Comparison of ENCODE assay signal across 1 cellular context in the genomic region with DNA sequence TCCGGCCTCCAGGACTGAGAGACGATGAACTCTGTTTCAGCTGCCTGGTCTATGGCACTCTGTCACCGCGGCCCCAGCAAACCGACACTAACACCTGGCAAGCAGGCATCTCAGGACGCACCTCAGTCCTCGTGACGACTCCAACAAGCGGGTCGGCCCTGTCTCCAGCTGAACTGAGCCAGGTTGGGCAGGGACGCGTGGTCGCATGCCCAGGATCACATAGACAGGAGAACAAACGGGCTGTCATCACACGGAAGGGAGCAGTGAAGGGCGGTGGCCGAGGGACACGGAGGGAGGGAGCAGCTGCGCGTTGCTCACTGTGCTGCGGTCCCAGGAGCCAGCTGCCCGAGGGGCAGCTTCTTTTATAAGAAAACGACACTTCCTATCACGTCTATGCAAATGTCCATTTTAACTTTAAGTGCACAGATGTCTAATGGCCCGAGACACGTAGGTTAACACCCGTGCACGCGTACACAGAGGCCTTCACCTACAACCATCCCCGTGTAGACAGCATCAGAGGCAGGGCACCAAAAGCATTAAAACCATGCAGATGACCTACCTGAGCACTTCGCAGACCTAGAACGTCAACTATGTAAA.
TF ChIP-seq lines count a peak whose summit lies in the region.

No MANE protein-coding gene starts in this region.

TF ChIP-seq in GM23338, 12 proteins besides CTCF, POLR2A, EP300 and RAD21:
- TF ChIP-seq ZNF462 (CRISPR knock-in tag; IDR thresholded peaks at IDR 0.05) (no peak), EZH2phosphoT487 (IDR thresholded peaks at IDR 0.05; ENCODE audit: unreplicated experiment) (no peak), JUNB (IDR thresholded peaks at IDR 0.05; ENCODE audit: unreplicated experiment) (no peak), ZNF331 (CRISPR knock-in tag; IDR thresholded peaks at IDR 0.05; ENCODE audit: low read depth) (no peak), NANOG (IDR thresholded peaks at IDR 0.05; ENCODE audit: borderline replicate concordance) (no peak), ETS1 (IDR thresholded peaks at IDR 0.05) (no peak), STAT1 (IDR thresholded peaks at IDR 0.05; ENCODE audit: unreplicated experiment) (no peak), ZNF114 (CRISPR knock-in tag; IDR thresholded peaks at IDR 0.05) (no peak), CREB1 (CRISPR knock-in tag; IDR thresholded peaks at IDR 0.05; ENCODE audit: low read depth) (no peak), EZH2 (IDR thresholded peaks at IDR 0.05; ENCODE audit: low read depth, unreplicated experiment) (no peak), POLR2AphosphoS5 (IDR thresholded peaks at IDR 0.05; ENCODE audit: low read depth) (no peak)
- TF ChIP-seq, protein P1, sequence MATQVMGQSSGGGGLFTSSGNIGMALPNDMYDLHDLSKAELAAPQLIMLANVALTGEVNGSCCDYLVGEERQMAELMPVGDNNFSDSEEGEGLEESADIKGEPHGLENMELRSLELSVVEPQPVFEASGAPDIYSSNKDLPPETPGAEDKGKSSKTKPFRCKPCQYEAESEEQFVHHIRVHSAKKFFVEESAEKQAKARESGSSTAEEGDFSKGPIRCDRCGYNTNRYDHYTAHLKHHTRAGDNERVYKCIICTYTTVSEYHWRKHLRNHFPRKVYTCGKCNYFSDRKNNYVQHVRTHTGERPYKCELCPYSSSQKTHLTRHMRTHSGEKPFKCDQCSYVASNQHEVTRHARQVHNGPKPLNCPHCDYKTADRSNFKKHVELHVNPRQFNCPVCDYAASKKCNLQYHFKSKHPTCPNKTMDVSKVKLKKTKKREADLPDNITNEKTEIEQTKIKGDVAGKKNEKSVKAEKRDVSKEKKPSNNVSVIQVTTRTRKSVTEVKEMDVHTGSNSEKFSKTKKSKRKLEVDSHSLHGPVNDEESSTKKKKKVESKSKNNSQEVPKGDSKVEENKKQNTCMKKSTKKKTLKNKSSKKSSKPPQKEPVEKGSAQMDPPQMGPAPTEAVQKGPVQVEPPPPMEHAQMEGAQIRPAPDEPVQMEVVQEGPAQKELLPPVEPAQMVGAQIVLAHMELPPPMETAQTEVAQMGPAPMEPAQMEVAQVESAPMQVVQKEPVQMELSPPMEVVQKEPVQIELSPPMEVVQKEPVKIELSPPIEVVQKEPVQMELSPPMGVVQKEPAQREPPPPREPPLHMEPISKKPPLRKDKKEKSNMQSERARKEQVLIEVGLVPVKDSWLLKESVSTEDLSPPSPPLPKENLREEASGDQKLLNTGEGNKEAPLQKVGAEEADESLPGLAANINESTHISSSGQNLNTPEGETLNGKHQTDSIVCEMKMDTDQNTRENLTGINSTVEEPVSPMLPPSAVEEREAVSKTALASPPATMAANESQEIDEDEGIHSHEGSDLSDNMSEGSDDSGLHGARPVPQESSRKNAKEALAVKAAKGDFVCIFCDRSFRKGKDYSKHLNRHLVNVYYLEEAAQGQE (IDR thresholded peaks at IDR 0.05; ENCODE audit: unreplicated experiment) = no peak
